Comparison of ENCODE assay signal across 10 cellular contexts in genomic region chr2:226699321-226699720, GRCh38.
DNase-seq lines count a peak whose midpoint lies in the region; ATAC-seq and TF ChIP-seq lines count a peak whose summit lies in the region.
"Had no signal": no experiment of that assay in that cellular context is flagged by ENCODE, and none has a peak within 500 bp of the region (broad histone marks: within the 10 kb centered on the region; RNA-seq: fewer than 3 reads in every experiment).

No MANE protein-coding gene starts in this region.

- intact Hi-C loops in sciatic nerve (cut with DNase I), result no loop called here

- H3K36me3 ChIP-seq in SJSA1 (no peaks in the 10 kb centered on the region), gastroesophageal sphincter (no peaks in the 10 kb centered on the region)

- no peak for TF ChIP-seq POLR2A in gastroesophageal sphincter (IDR thresholded peaks at IDR 0.05)

- H3K9me3 ChIP-seq in SJSA1 (replicated peaks), result no peaks in the 10 kb centered on the region
- H3K9me3 ChIP-seq in gastroesophageal sphincter, result no peaks in the 10 kb centered on the region

- DNase-seq in EL (peak; percentile 51), SJSA1 (ENCODE audit: low read depth in 1 of 2, low spot score in 2 of 2) (peak; percentile 77 to 88), sciatic nerve (ENCODE audit: low spot score) (peak; percentile 60), RKO (ENCODE audit: low spot score) (no peak), DMS53 (lab: John Stamatoyannopoulos, UW) (no peak)
- DNase-seq: activated CD4-positive, alpha-beta memory T cell treated with anti-CD3 and anti-CD28 coated beads for 36 hours; NCI-H1105 treated with DMSO at 0.1 percent for 48 hours had no signal

- H3K4me1 ChIP-seq in SJSA1 (replicated peaks), result peaks cover 23% of the 10 kb centered on the region
- peaks cover 0 to 17% (median 0%) of the 10 kb centered on the region in 3 donors for H3K4me1 ChIP-seq in gastroesophageal sphincter

- peak in 2 of 4 experiments; percentile 15 to 33 for TF ChIP-seq CTCF in gastroesophageal sphincter (IDR thresholded peaks at IDR 0.05)

- no peak for TF ChIP-seq EP300 in gastroesophageal sphincter (IDR thresholded peaks at IDR 0.05)

- no peaks in the 10 kb centered on the region for H3K27me3 ChIP-seq in SJSA1 (replicated peaks)
- no peaks in the 10 kb centered on the region for H3K27me3 ChIP-seq in gastroesophageal sphincter

- H3K27ac ChIP-seq in SJSA1, result no peak overlapping the region; the same call in 1 of the 2 replicates
- peak overlapping the region in 1 of 4 donors; percentile 34 for H3K27ac ChIP-seq in gastroesophageal sphincter

- H3K4me3 ChIP-seq in SJSA1 (no peak overlapping the region), gastroesophageal sphincter (no peak overlapping the region)

- 50 to 80% methylated on average over 1 to 2 of the region's 2 CpGs for WGBS in gastroesophageal sphincter (ENCODE audit: low coverage in 1 of 2), 2 donors

- ATAC-seq in gastroesophageal sphincter, result peak; percentile 65
- peak; percentile 73 for ATAC-seq in sciatic nerve
- no peak for ATAC-seq in GM18498 (IDR thresholded peaks at IDR 0.05; ENCODE audit: unreplicated experiment)
- ATAC-seq in HG02678 (IDR thresholded peaks at IDR 0.05; ENCODE audit: unreplicated experiment), result no peak

Comparison
In these comparisons a context has a peak if more than half of its experiments do, and no peak if none do; other contexts are left out.
1. DNase-seq: peak in EL (single experiment), SJSA1 (2 of 2) and sciatic nerve (single experiment); none in RKO (single experiment) and DMS53 (single experiment).
2. ATAC-seq: peak in gastroesophageal sphincter (single experiment) and sciatic nerve (single experiment); none in GM18498 (single experiment) and HG02678 (single experiment).